ENCODE assay signal across 8 cellular contexts in the genomic region with DNA sequence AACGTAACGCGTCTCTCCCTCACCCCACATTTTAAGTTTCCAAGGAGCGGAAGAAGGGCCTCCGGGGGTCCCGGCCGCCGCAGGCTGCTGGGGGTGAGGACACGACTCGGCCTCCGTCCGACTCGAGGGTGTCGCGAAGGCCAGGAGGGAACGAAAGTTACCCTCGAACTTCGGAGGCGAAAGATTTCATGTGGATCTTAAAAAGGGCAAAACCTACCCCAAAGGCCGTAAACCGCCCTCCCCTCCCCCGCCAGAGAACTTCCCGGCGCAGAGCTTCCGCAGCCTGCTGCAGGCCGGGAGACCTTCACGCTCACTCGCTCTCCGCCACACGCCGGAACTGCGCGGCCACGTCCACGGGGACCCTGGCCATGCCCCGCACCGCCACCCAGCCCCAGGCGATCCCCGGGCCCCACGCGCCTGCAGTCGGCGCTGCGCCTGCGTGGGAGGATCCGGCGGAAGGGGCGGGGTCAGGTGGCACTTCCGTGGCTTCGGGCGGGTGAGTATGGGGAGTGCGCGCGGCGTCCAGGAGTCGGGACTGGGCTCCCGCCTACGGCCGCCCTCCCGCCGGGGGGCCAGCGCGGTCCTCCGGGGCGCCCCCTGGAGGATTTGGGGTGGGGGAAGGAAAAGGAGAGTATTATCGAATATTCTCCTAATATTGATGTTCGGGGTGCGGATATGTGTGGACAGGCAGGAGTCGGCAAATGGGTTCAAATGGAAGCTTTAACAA. TPM values are rescaled to one million over a fixed set of nuclear protein-coding genes. Genes with fewer than 3 reads are reported as not detected.
A peak's percentile ranks its signal among the peaks of the same experiment; 100 is the strongest.
DNase-seq lines count a peak whose midpoint lies in the region; ATAC-seq and TF ChIP-seq lines count a peak whose summit lies in the region.

A gene (plus strand): TSS at position 474 of the 727 bp plus-strand sequence. CDS start 19,755 bp downstream, outside the sequence.

- no peaks in the 10 kb centered on the region for H3K79me2 ChIP-seq in GM23338 (replicated peaks; ENCODE audit: insufficient read depth)

- peak within 1 kb of the TSS; percentile 83 for H2AFZ ChIP-seq in GM23338

- H3K4me1 ChIP-seq in GM23338 (ENCODE audit: insufficient read depth) (peaks cover 22% of the 10 kb centered on the region), stomach smooth muscle (ENCODE audit: control insufficient read depth, insufficient read depth, low read length) (peaks cover 3% of the 10 kb centered on the region)

- no peaks in the 10 kb centered on the region for H3K9me3 ChIP-seq in stomach smooth muscle (ENCODE audit: control insufficient read depth in 2 of 2, low read length in 2 of 2)

- no peaks in the 10 kb centered on the region for H4K20me1 ChIP-seq in GM23338 (replicated peaks; ENCODE audit: insufficient read depth)

- H3K9me3 Mint-ChIP-seq in GM23338 (peaks cover 13% of the 10 kb centered on the region), neural crest cell (peaks cover 4% of the 10 kb centered on the region)

- peak; percentile 97 for ATAC-seq in GM23338

- H3K36me3 Mint-ChIP-seq in GM23338 (ENCODE audit: low read depth), result peaks cover 17% of the 10 kb centered on the region
- peaks cover 13% of the 10 kb centered on the region for H3K36me3 Mint-ChIP-seq in neural crest cell (ENCODE audit: low read depth)

- peak within 1 kb of the TSS; percentile 92 to 99 for H3K9ac ChIP-seq in stomach smooth muscle (ENCODE audit: low read length in 2 of 2)

- peaks cover 27% of the 10 kb centered on the region for H3K4me1 Mint-ChIP-seq in GM23338
- H3K4me1 Mint-ChIP-seq in neural crest cell, result peaks cover 28% of the 10 kb centered on the region

- TF ChIP-seq CTCF in GM23338 (conservative IDR thresholded peaks at IDR 0.05; ENCODE audit: low read depth in 2 of 2) (peak; percentile 68 to 82), neural crest cell (conservative IDR thresholded peaks at IDR 0.05) (peak; percentile 80)

- H3K4me3 ChIP-seq in GM23338 (peak within 1 kb of the TSS; percentile 80), stomach smooth muscle (ENCODE audit: low read length in 2 of 2) (peak within 1 kb of the TSS; percentile 90 to 92)

- DNase-seq in ELR (ENCODE audit: low read depth) (peak; percentile 95), GM23338 (ENCODE audit: low spot score) (peak; percentile 94), LHCN-M2 (ENCODE audit: low read depth) (peak; percentile 92), fibroblast of the conjunctiva (ENCODE audit: low read depth) (peak; percentile 87), neural crest cell (ENCODE audit: low read depth, low spot score) (peak; percentile 91)
- peak; percentile 98 for DNase-seq in activated effector memory CD4-positive, alpha-beta T cell treated with anti-CD3 and anti-CD28 coated beads, Interleukin-2, amount 50 U/mL, for 16 hours

- H3K27ac ChIP-seq in GM23338 (ENCODE audit: low read depth) (peak within 1 kb of the TSS; percentile 79), stomach smooth muscle (ENCODE audit: low read length) (peak within 1 kb of the TSS; percentile 90)

- peak within 1 kb of the TSS; percentile 87 for H3K4me2 ChIP-seq in GM23338

- H3K4me3 Mint-ChIP-seq in GM23338, result peak within 1 kb of the TSS; percentile 86
- H3K4me3 Mint-ChIP-seq in neural crest cell, result peak within 1 kb of the TSS; percentile 95

- H3K27me3 ChIP-seq in GM23338 (ENCODE audit: insufficient read depth) (no peaks in the 10 kb centered on the region), stomach smooth muscle (ENCODE audit: control insufficient read depth in 1 of 2, insufficient read depth in 2 of 2, low read length in 2 of 2) (no peaks in the 10 kb centered on the region)

- no peaks in the 10 kb centered on the region for H3F3A ChIP-seq in GM23338 (replicated peaks; ENCODE audit: low read depth)

- no peaks in the 10 kb centered on the region for H3K9me2 ChIP-seq in GM23338 (ENCODE audit: insufficient read depth)

- peak; percentile 93 for TF ChIP-seq POLR2A in Raji (IDR thresholded peaks at IDR 0.05; ENCODE audit: insufficient read depth, low read depth, low read length)

- H3K36me3 ChIP-seq in GM23338 (ENCODE audit: insufficient read depth), result no peaks in the 10 kb centered on the region
- no peaks in the 10 kb centered on the region for H3K36me3 ChIP-seq in stomach smooth muscle (ENCODE audit: control insufficient read depth in 2 of 2, insufficient read depth in 2 of 2, low read length in 2 of 2)

- H3K27ac Mint-ChIP-seq in GM23338 (peak within 1 kb of the TSS; percentile 91), neural crest cell (ENCODE audit: unreplicated experiment) (peak within 1 kb of the TSS; percentile 96)

- H3K27me3 Mint-ChIP-seq in GM23338 (ENCODE audit: insufficient read depth, low read depth, poor library complexity) (peaks cover 3% of the 10 kb centered on the region), neural crest cell (ENCODE audit: low read depth) (peaks cover 3% of the 10 kb centered on the region)

TF ChIP-seq in GM23338, 12 proteins besides CTCF, POLR2A, EP300 and RAD21 (continues in another document):
- TF ChIP-seq, protein P1, sequence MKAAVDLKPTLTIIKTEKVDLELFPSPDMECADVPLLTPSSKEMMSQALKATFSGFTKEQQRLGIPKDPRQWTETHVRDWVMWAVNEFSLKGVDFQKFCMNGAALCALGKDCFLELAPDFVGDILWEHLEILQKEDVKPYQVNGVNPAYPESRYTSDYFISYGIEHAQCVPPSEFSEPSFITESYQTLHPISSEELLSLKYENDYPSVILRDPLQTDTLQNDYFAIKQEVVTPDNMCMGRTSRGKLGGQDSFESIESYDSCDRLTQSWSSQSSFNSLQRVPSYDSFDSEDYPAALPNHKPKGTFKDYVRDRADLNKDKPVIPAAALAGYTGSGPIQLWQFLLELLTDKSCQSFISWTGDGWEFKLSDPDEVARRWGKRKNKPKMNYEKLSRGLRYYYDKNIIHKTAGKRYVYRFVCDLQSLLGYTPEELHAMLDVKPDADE (IDR thresholded peaks at IDR 0.05), result peak; percentile 27; the same call in 1 of the 2 replicates
- TF ChIP-seq EZH2 (IDR thresholded peaks at IDR 0.05; ENCODE audit: low read depth, unreplicated experiment) (no peak), POLR2AphosphoS5 (IDR thresholded peaks at IDR 0.05; ENCODE audit: low read depth) (peak; percentile 95), EZH2phosphoT487 (IDR thresholded peaks at IDR 0.05; ENCODE audit: unreplicated experiment) (no peak), CREB1 (CRISPR knock-in tag; IDR thresholded peaks at IDR 0.05; ENCODE audit: low read depth) (peak; percentile 37)
- TF ChIP-seq, protein P2, sequence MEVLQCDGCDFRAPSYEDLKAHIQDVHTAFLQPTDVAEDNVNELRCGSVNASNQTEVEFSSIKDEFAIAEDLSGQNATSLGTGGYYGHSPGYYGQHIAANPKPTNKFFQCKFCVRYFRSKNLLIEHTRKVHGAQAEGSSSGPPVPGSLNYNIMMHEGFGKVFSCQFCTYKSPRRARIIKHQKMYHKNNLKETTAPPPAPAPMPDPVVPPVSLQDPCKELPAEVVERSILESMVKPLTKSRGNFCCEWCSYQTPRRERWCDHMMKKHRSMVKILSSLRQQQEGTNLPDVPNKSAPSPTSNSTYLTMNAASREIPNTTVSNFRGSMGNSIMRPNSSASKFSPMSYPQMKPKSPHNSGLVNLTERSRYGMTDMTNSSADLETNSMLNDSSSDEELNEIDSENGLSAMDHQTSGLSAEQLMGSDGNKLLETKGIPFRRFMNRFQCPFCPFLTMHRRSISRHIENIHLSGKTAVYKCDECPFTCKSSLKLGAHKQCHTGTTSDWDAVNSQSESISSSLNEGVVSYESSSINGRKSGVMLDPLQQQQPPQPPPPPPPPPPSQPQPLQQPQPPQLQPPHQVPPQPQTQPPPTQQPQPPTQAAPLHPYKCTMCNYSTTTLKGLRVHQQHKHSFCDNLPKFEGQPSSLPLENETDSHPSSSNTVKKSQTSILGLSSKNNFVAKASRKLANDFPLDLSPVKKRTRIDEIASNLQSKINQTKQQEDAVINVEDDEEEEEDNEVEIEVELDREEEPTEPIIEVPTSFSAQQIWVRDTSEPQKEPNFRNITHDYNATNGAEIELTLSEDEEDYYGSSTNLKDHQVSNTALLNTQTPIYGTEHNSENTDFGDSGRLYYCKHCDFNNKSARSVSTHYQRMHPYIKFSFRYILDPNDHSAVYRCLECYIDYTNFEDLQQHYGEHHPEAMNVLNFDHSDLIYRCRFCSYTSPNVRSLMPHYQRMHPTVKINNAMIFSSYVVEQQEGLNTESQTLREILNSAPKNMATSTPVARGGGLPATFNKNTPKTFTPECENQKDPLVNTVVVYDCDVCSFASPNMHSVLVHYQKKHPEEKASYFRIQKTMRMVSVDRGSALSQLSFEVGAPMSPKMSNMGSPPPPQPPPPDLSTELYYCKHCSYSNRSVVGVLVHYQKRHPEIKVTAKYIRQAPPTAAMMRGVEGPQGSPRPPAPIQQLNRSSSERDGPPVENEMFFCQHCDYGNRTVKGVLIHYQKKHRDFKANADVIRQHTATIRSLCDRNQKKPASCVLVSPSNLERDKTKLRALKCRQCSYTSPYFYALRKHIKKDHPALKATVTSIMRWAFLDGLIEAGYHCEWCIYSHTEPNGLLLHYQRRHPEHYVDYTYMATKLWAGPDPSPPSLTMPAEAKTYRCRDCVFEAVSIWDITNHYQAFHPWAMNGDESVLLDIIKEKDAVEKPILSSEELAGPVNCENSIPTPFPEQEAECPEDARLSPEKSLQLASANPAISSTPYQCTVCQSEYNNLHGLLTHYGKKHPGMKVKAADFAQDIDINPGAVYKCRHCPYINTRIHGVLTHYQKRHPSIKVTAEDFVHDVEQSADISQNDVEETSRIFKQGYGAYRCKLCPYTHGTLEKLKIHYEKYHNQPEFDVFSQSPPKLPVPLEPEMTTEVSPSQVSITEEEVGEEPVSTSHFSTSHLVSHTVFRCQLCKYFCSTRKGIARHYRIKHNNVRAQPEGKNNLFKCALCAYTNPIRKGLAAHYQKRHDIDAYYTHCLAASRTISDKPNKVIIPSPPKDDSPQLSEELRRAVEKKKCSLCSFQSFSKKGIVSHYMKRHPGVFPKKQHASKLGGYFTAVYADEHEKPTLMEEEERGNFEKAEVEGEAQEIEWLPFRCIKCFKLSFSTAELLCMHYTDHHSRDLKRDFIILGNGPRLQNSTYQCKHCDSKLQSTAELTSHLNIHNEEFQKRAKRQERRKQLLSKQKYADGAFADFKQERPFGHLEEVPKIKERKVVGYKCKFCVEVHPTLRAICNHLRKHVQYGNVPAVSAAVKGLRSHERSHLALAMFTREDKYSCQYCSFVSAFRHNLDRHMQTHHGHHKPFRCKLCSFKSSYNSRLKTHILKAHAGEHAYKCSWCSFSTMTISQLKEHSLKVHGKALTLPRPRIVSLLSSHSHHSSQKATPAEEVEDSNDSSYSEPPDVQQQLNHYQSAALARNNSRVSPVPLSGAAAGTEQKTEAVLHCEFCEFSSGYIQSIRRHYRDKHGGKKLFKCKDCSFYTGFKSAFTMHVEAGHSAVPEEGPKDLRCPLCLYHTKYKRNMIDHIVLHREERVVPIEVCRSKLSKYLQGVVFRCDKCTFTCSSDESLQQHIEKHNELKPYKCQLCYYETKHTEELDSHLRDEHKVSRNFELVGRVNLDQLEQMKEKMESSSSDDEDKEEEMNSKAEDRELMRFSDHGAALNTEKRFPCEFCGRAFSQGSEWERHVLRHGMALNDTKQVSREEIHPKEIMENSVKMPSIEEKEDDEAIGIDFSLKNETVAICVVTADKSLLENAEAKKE (CRISPR knock-in tag; IDR thresholded peaks at IDR 0.05), result no peak

RNA-seq across cellular contexts. Expression of the gene that starts here (rescaled TPM):
- 4.8 and 5.9 TPM in 2 replicates for total RNA-seq in GM23338 (2014; rRNA removed; shearing (Covaris generic))
- polyA plus RNA-seq in GM23338 (2016; fragmentation: Nextera tagmentation; extraction: Ambion mirVana), result 4.9 and 5.1 TPM in 2 replicates
- total RNA-seq in LHCN-M2 (2014; rRNA removed), result 5.1 and 6.5 TPM in 2 replicates
- 3.7 TPM for polyA plus RNA-seq in LHCN-M2 (2012)
- 4.9 and 5.8 TPM in 2 replicates for total RNA-seq in neural crest cell

Comparison
In these comparisons a context has a peak if more than half of its experiments do, and no peak if none do; other contexts are left out.
1. Peak in every context shown above with its lines: DNase-seq, ATAC-seq, H3K4me3 ChIP-seq and H3K27ac ChIP-seq.